Comparison of ENCODE assay signal across 1 cellular context in the genomic region with DNA sequence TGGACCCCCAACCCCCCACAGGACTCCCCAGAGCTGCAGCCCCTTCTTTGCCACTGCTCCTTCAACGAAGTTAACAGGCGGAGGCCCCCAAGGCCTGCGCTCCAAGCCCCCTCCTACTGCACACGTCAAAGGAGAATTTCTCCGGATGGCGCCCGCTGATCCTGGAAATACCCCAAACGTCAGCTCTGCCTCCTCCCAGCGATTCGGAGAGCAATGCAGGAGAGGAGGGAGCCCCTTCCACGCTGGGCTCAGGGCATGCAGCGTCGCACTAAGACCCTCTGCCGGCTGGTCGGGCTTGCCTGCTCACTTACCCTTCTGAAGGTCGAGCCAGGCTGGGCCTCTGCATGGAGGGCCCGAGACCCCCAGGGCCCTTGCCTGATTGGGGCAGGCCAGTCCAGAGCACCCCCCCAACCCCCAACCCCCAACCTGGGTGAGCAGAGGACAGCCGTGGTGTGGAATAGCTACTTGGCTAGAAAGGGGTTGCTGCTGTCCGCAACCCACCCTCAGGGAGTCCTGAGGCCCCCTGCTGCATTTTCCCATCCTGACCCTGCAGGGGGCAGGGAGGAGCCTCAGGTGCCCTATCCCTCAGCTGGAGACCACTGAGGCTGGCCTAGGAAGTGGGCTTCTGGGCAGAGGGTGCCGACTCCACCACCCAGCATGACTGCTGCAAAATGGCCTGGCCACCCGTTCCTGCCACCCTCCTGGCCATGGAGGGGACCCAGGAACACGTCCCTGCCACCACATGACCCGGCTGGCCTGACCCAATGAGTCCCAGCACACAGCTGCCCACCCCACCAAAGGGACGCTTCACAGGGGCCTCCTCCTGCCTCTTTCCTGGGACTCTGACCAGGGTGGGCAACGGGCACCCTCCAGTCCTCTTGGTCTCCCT.
TF ChIP-seq lines count a peak whose summit lies in the region.

No MANE protein-coding gene starts in this region.

TF ChIP-seq in HepG2, 621 proteins besides CTCF, POLR2A, EP300 and RAD21:
- TF ChIP-seq PHF8 (CRISPR knock-in tag; IDR thresholded peaks at IDR 0.05) (peak; percentile 41; the same call in 1 of the 2 replicates), ZNF775 (CRISPR knock-in tag; IDR thresholded peaks at IDR 0.05; ENCODE audit: borderline replicate concordance) (no peak), ZBTB7B (CRISPR knock-in tag; IDR thresholded peaks at IDR 0.05) (peak; percentile 50; the same call in 1 of the 2 replicates), ZNF792 (CRISPR knock-in tag; IDR thresholded peaks at IDR 0.05) (0 out of 2 replicates have a peak, but pooled peaks have one; percentile 8), ZNF598 (CRISPR knock-in tag; IDR thresholded peaks at IDR 0.05; ENCODE audit: borderline replicate concordance) (peak; percentile 38; the same call in 1 of the 2 replicates), STAG1 (CRISPR knock-in tag; IDR thresholded peaks at IDR 0.05) (peak; percentile 19), ZFX (CRISPR knock-in tag; IDR thresholded peaks at IDR 0.05; ENCODE audit: low read depth) (peak; percentile 31; the same call in 1 of the 2 replicates), ZNF383 (CRISPR knock-in tag; IDR thresholded peaks at IDR 0.05; ENCODE audit: borderline replicate concordance) (no peak), ZNF713 (CRISPR knock-in tag; IDR thresholded peaks at IDR 0.05) (no peak), TEAD3 (CRISPR knock-in tag; optimal IDR thresholded peaks at IDR 0.05; ENCODE audit: borderline replicate concordance) (peak; percentile 28), ZFP41 (CRISPR knock-in tag; IDR thresholded peaks at IDR 0.05; ENCODE audit: borderline replicate concordance) (no peak), NONO (IDR thresholded peaks at IDR 0.05) (no peak), NONO (CRISPR knock-in tag; conservative IDR thresholded peaks at IDR 0.05) (peak; percentile 37; the same call in 1 of the 2 replicates), PPARG (CRISPR knock-in tag; conservative IDR thresholded peaks at IDR 0.05) (no peak), MTA1 (CRISPR knock-in tag; IDR thresholded peaks at IDR 0.05; ENCODE audit: borderline replicate concordance) (0 out of 2 replicates have a peak, but pooled peaks have one; percentile 31), LCORL (IDR thresholded peaks at IDR 0.05) (no peak), LCORL (CRISPR knock-in tag; IDR thresholded peaks at IDR 0.05) (0 out of 2 replicates have a peak, but pooled peaks have one; percentile 20)
- TF ChIP-seq, protein P1, sequence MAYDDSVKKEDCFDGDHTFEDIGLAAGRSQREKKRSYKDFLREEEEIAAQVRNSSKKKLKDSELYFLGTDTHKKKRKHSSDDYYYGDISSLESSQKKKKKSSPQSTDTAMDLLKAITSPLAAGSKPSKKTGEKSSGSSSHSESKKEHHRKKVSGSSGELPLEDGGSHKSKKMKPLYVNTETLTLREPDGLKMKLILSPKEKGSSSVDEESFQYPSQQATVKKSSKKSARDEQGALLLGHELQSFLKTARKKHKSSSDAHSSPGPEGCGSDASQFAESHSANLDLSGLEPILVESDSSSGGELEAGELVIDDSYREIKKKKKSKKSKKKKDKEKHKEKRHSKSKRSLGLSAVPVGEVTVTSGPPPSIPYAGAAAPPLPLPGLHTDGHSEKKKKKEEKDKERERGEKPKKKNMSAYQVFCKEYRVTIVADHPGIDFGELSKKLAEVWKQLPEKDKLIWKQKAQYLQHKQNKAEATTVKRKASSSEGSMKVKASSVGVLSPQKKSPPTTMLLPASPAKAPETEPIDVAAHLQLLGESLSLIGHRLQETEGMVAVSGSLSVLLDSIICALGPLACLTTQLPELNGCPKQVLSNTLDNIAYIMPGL (CRISPR knock-in tag; IDR thresholded peaks at IDR 0.05; ENCODE audit: borderline replicate concordance in 1 of 2, low read depth in 1 of 2): peak in 1 of 2 experiments; percentile 21; a peak in 1 of 4 replicates
- TF ChIP-seq, protein P2, sequence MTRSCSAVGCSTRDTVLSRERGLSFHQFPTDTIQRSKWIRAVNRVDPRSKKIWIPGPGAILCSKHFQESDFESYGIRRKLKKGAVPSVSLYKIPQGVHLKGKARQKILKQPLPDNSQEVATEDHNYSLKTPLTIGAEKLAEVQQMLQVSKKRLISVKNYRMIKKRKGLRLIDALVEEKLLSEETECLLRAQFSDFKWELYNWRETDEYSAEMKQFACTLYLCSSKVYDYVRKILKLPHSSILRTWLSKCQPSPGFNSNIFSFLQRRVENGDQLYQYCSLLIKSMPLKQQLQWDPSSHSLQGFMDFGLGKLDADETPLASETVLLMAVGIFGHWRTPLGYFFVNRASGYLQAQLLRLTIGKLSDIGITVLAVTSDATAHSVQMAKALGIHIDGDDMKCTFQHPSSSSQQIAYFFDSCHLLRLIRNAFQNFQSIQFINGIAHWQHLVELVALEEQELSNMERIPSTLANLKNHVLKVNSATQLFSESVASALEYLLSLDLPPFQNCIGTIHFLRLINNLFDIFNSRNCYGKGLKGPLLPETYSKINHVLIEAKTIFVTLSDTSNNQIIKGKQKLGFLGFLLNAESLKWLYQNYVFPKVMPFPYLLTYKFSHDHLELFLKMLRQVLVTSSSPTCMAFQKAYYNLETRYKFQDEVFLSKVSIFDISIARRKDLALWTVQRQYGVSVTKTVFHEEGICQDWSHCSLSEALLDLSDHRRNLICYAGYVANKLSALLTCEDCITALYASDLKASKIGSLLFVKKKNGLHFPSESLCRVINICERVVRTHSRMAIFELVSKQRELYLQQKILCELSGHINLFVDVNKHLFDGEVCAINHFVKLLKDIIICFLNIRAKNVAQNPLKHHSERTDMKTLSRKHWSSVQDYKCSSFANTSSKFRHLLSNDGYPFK (CRISPR knock-in tag; IDR thresholded peaks at IDR 0.05; ENCODE audit: borderline replicate concordance): no peak
- TF ChIP-seq, protein P3, sequence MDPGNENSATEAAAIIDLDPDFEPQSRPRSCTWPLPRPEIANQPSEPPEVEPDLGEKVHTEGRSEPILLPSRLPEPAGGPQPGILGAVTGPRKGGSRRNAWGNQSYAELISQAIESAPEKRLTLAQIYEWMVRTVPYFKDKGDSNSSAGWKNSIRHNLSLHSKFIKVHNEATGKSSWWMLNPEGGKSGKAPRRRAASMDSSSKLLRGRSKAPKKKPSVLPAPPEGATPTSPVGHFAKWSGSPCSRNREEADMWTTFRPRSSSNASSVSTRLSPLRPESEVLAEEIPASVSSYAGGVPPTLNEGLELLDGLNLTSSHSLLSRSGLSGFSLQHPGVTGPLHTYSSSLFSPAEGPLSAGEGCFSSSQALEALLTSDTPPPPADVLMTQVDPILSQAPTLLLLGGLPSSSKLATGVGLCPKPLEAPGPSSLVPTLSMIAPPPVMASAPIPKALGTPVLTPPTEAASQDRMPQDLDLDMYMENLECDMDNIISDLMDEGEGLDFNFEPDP (CRISPR knock-in tag; conservative IDR thresholded peaks at IDR 0.05): 0 out of 2 replicates have a peak, but pooled peaks have one; percentile 69
- TF ChIP-seq, protein P4, sequence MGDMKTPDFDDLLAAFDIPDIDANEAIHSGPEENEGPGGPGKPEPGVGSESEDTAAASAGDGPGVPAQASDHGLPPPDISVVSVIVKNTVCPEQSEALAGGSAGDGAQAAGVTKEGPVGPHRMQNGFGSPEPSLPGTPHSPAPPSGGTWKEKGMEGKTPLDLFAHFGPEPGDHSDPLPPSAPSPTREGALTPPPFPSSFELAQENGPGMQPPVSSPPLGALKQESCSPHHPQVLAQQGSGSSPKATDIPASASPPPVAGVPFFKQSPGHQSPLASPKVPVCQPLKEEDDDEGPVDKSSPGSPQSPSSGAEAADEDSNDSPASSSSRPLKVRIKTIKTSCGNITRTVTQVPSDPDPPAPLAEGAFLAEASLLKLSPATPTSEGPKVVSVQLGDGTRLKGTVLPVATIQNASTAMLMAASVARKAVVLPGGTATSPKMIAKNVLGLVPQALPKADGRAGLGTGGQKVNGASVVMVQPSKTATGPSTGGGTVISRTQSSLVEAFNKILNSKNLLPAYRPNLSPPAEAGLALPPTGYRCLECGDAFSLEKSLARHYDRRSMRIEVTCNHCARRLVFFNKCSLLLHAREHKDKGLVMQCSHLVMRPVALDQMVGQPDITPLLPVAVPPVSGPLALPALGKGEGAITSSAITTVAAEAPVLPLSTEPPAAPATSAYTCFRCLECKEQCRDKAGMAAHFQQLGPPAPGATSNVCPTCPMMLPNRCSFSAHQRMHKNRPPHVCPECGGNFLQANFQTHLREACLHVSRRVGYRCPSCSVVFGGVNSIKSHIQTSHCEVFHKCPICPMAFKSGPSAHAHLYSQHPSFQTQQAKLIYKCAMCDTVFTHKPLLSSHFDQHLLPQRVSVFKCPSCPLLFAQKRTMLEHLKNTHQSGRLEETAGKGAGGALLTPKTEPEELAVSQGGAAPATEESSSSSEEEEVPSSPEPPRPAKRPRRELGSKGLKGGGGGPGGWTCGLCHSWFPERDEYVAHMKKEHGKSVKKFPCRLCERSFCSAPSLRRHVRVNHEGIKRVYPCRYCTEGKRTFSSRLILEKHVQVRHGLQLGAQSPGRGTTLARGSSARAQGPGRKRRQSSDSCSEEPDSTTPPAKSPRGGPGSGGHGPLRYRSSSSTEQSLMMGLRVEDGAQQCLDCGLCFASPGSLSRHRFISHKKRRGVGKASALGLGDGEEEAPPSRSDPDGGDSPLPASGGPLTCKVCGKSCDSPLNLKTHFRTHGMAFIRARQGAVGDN (CRISPR knock-in tag; IDR thresholded peaks at IDR 0.05): peak; percentile 55
- TF ChIP-seq, protein P5, sequence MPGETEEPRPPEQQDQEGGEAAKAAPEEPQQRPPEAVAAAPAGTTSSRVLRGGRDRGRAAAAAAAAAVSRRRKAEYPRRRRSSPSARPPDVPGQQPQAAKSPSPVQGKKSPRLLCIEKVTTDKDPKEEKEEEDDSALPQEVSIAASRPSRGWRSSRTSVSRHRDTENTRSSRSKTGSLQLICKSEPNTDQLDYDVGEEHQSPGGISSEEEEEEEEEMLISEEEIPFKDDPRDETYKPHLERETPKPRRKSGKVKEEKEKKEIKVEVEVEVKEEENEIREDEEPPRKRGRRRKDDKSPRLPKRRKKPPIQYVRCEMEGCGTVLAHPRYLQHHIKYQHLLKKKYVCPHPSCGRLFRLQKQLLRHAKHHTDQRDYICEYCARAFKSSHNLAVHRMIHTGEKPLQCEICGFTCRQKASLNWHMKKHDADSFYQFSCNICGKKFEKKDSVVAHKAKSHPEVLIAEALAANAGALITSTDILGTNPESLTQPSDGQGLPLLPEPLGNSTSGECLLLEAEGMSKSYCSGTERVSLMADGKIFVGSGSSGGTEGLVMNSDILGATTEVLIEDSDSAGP (CRISPR knock-in tag; IDR thresholded peaks at IDR 0.05; ENCODE audit: borderline replicate concordance): 0 out of 2 replicates have a peak, but pooled peaks have one; percentile 31
- TF ChIP-seq, protein P6, sequence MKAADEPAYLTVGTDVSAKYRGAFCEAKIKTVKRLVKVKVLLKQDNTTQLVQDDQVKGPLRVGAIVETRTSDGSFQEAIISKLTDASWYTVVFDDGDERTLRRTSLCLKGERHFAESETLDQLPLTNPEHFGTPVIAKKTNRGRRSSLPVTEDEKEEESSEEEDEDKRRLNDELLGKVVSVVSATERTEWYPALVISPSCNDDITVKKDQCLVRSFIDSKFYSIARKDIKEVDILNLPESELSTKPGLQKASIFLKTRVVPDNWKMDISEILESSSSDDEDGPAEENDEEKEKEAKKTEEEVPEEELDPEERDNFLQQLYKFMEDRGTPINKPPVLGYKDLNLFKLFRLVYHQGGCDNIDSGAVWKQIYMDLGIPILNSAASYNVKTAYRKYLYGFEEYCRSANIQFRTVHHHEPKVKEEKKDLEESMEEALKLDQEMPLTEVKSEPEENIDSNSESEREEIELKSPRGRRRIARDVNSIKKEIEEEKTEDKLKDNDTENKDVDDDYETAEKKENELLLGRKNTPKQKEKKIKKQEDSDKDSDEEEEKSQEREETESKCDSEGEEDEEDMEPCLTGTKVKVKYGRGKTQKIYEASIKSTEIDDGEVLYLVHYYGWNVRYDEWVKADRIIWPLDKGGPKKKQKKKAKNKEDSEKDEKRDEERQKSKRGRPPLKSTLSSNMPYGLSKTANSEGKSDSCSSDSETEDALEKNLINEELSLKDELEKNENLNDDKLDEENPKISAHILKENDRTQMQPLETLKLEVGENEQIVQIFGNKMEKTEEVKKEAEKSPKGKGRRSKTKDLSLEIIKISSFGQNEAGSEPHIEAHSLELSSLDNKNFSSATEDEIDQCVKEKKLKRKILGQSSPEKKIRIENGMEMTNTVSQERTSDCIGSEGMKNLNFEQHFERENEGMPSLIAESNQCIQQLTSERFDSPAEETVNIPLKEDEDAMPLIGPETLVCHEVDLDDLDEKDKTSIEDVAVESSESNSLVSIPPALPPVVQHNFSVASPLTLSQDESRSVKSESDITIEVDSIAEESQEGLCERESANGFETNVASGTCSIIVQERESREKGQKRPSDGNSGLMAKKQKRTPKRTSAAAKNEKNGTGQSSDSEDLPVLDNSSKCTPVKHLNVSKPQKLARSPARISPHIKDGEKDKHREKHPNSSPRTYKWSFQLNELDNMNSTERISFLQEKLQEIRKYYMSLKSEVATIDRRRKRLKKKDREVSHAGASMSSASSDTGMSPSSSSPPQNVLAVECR (CRISPR knock-in tag; IDR thresholded peaks at IDR 0.05; ENCODE audit: borderline replicate concordance): peak; percentile 37; the same call in 1 of the 2 replicates
